ENCODE assay signal across 19 cellular contexts in the genomic region with DNA sequence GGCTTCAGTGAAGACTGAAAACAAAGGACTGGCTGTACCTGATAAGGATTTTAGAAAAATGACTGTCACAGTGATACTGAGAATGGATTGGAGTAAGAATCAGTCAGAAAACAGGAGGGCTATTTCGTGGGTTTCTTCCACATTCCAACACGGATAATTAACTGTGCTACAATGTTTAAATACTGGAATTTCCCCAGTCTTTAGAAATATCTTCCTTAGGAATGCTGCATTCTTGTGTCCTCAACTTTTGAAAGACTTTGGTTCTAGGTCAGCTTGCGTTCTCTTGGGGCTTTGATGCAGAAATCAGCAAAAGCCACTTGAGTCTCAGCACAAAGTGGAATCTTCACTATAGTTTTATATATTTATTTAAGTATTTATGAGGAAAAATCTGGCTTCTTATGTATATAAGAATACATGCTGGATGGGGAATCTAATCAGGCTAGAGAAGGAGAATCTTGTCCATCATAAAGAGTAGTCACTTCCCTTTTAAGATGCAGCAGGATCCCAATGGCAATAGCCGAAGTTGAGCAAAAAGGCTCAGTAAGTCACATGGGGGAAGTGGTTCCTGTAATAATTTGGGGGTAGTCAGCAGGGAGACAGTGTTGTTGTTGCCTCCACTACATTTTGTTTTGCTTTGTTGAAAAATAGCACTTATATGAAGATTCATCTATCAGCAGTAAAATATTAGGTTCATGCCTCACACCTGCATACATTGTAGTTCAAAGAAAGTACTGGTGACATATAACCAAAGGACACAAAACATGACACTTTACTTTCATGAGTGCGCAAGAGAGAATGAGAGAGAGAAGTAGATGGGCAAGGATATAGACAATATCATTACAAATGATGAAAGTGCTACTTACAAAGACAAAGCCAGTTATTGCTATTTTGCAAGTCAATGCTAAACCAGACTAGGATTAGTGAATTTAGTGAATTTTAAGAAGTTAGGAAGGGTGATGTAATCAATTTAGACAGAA.
DNase-seq lines count a peak whose midpoint lies in the region; ATAC-seq and TF ChIP-seq lines count a peak whose summit lies in the region.
"Had no signal": no experiment of that assay in that cellular context is flagged by ENCODE, and none has a peak within 500 bp of the region (broad histone marks: within the 10 kb centered on the region; RNA-seq: fewer than 3 reads in every experiment).

No MANE protein-coding gene starts in this region.

- TF ChIP-seq CTCF in CD14-positive monocyte (IDR thresholded peaks at IDR 0.05): no peak
- TF ChIP-seq CTCF in cardiac fibroblast (IDR thresholded peaks at IDR 0.05; ENCODE audit: low read depth, low read length): no peak
- TF ChIP-seq CTCF in left lung (IDR thresholded peaks at IDR 0.05): no peak

- peak overlapping the region; percentile 29 to 99 (median 93) for H3K27ac Mint-ChIP-seq in CD14-positive monocyte
- no peak overlapping the region for H3K27ac Mint-ChIP-seq in effector memory CD8-positive, alpha-beta T cell
- H3K27ac Mint-ChIP-seq: activated naive CD4-positive, alpha-beta T cell treated with anti-CD3 and anti-CD28 coated beads for 36 hours; stimulated activated naive CD8-positive, alpha-beta T cell treated with anti-CD3 and anti-CD28 coated beads, Interleukin-15, Interleukin-2, amounts not matched to agents 100 ng/mL and 50 ng/mL, for 24 hours had no signal

- intact Hi-C loops in CD14-positive monocyte (cut with micrococcal nuclease) (loop anchor here (5.0 kb wide), 3 partner anchors 34 to 129 kb away; a partner anchor contains a TSS), left lung (cut with DNase I) (no loop called here)

- H3K9me3 Mint-ChIP-seq in CD14-positive monocyte: peaks cover 0 to 4% (median 0%) of the 10 kb centered on the region in 7 donors
- H3K9me3 Mint-ChIP-seq in effector memory CD8-positive, alpha-beta T cell: no peaks in the 10 kb centered on the region
- H3K9me3 Mint-ChIP-seq: activated naive CD4-positive, alpha-beta T cell treated with anti-CD3 and anti-CD28 coated beads for 36 hours; stimulated activated naive CD8-positive, alpha-beta T cell treated with anti-CD3 and anti-CD28 coated beads, Interleukin-15, Interleukin-2, amounts not matched to agents 100 ng/mL and 50 ng/mL, for 24 hours had no signal

- H3K9me3 ChIP-seq in left lung: no peaks in the 10 kb centered on the region
- H3K9me3 ChIP-seq: colonic mucosa, gastrocnemius medialis, Peyer's patch had no signal

- H3K36me3 ChIP-seq in left lung: no peaks in the 10 kb centered on the region
- H3K36me3 ChIP-seq: colonic mucosa, gastrocnemius medialis, Peyer's patch had no signal

- peak overlapping the region in 1 of 2 donors; percentile 75 for H3K27ac ChIP-seq in left lung
- H3K27ac ChIP-seq: colonic mucosa, gastrocnemius medialis, Peyer's patch had no signal

- DNase-seq in CD14-positive monocyte (ENCODE audit: low spot score) (no peak), MV-4-11 (lab: John Stamatoyannopoulos, UW) (peak; percentile 84), cardiac fibroblast (ENCODE audit: low read depth in 2 of 2) (peak; percentile 13 to 48), medulla oblongata (ENCODE audit: extremely low spot score) (peak; percentile 44), left lung (no peak), AG08396 (ENCODE audit: low spot score) (no peak), OCI-M2 (lab: John Stamatoyannopoulos, UW; ENCODE audit: unreplicated experiment) (no peak)
- no peak for DNase-seq in effector memory CD8-positive, alpha-beta T cell
- DNase-seq: activated CD4-positive, alpha-beta T cell treated with anti-CD3 and anti-CD28 coated beads, Interleukin-2, amount 50 U/mL, for 1 hour; activated naive CD4-positive, alpha-beta T cell treated with anti-CD3 and anti-CD28 coated beads for 36 hours; colonic mucosa; gastrocnemius medialis; KG1; left ventricle myocardium superior; NCI-H748 treated with DMSO at 0.1 percent for 48 hours; Peyer's patch; stimulated activated CD4-positive, alpha-beta T cell treated with anti-CD3 and anti-CD28 coated beads, Interleukin-1b, Interleukin-23, amount 100 ng/mL, for 48 hours had no signal

- peaks cover 4 to 27% of the 10 kb centered on the region in 2 donors for H3K4me1 ChIP-seq in left lung
- H3K4me1 ChIP-seq: colonic mucosa, gastrocnemius medialis, Peyer's patch had no signal

- H3K27me3 ChIP-seq in left lung: no peaks in the 10 kb centered on the region
- H3K27me3 ChIP-seq: colonic mucosa, gastrocnemius medialis, Peyer's patch had no signal

- peaks cover 0 to 6% (median 2%) of the 10 kb centered on the region in 3 donors for H3K27me3 Mint-ChIP-seq in CD14-positive monocyte (ENCODE audit: low read depth in 3 of 3)
- H3K27me3 Mint-ChIP-seq in effector memory CD8-positive, alpha-beta T cell: peaks cover 47 to 66% of the 10 kb centered on the region in 2 donors

- peaks cover 42% of the 10 kb centered on the region for H3K4me1 Mint-ChIP-seq in CD14-positive monocyte
- H3K4me1 Mint-ChIP-seq in effector memory CD8-positive, alpha-beta T cell (ENCODE audit: low read depth in 2 of 2): no peaks in the 10 kb centered on the region

- no peak overlapping the region for H3K4me3 Mint-ChIP-seq in CD14-positive monocyte
- H3K4me3 Mint-ChIP-seq in effector memory CD8-positive, alpha-beta T cell: no peak overlapping the region
- H3K4me3 Mint-ChIP-seq: activated naive CD4-positive, alpha-beta T cell treated with anti-CD3 and anti-CD28 coated beads for 36 hours; stimulated activated naive CD8-positive, alpha-beta T cell treated with anti-CD3 and anti-CD28 coated beads, Interleukin-15, Interleukin-2, amounts not matched to agents 100 ng/mL and 50 ng/mL, for 24 hours had no signal

- peaks cover 0 to 4% of the 10 kb centered on the region in 2 donors for H3K36me3 Mint-ChIP-seq in CD14-positive monocyte
- H3K36me3 Mint-ChIP-seq in effector memory CD8-positive, alpha-beta T cell (ENCODE audit: insufficient read depth): no peaks in the 10 kb centered on the region

- H3K4me3 ChIP-seq in cardiac fibroblast (replicated peaks in 1 of 2; ENCODE audit: low read depth in 2 of 2, low read length in 2 of 2) (no peak overlapping the region), left lung (no peak overlapping the region)
- H3K4me3 ChIP-seq: colonic mucosa, gastrocnemius medialis, Peyer's patch had no signal

- no peak for ATAC-seq in effector memory CD8-positive, alpha-beta T cell (replicated peaks)
- no peak for ATAC-seq in left lung
- ATAC-seq: gastrocnemius medialis, HCT116, left ventricle myocardium superior had no signal

Comparison
In these comparisons a context has a peak if more than half of its experiments do, and no peak if none do; other contexts are left out.
1. DNase-seq: peak in MV-4-11 (single experiment), cardiac fibroblast (2 of 2) and medulla oblongata (single experiment); none in CD14-positive monocyte (single experiment), effector memory CD8-positive, alpha-beta T cell (0 of 3), left lung (0 of 2), AG08396 (single experiment) and OCI-M2 (single experiment).
2. H3K27ac Mint-ChIP-seq: peak in CD14-positive monocyte (7 of 7); none in effector memory CD8-positive, alpha-beta T cell (0 of 2).
3. intact Hi-C loops: an anchor here in CD14-positive monocyte (5.0 kb wide); none called in left lung.